1 cellular context compared by ENCODE assay signal in genomic region chr19:35495107-35496064, GRCh38.
TF ChIP-seq lines count a peak whose summit lies in the region.

No MANE protein-coding gene starts in this region.

TF ChIP-seq in WTC11, 78 proteins besides CTCF, POLR2A, EP300 and RAD21 (continued from another document):
- TF ChIP-seq PRDM15 (CRISPR knock-in tag; IDR thresholded peaks at IDR 0.05) (no peak), JAZF1 (CRISPR knock-in tag; IDR thresholded peaks at IDR 0.05) (no peak), MXD4 (CRISPR knock-in tag; IDR thresholded peaks at IDR 0.05; ENCODE audit: borderline replicate concordance) (no peak), MYBL2 (CRISPR knock-in tag; IDR thresholded peaks at IDR 0.05) (no peak), NR2C2 (CRISPR knock-in tag; IDR thresholded peaks at IDR 0.05) (no peak), ZNF396 (CRISPR knock-in tag; IDR thresholded peaks at IDR 0.05; ENCODE audit: borderline replicate concordance) (no peak), FOXJ3 (CRISPR knock-in tag; IDR thresholded peaks at IDR 0.05; ENCODE audit: borderline replicate concordance) (no peak), AFF4 (CRISPR knock-in tag; IDR thresholded peaks at IDR 0.05; ENCODE audit: borderline replicate concordance) (no peak), ZNF219 (CRISPR knock-in tag; IDR thresholded peaks at IDR 0.05; ENCODE audit: borderline replicate concordance) (no peak), OVOL2 (CRISPR knock-in tag; IDR thresholded peaks at IDR 0.05; ENCODE audit: borderline replicate concordance) (no peak), ELF4 (CRISPR knock-in tag; IDR thresholded peaks at IDR 0.05; ENCODE audit: low read depth) (no peak), CREB1 (CRISPR knock-in tag; IDR thresholded peaks at IDR 0.05) (no peak), ATF1 (CRISPR knock-in tag; IDR thresholded peaks at IDR 0.05) (no peak), ESRRA (CRISPR knock-in tag; IDR thresholded peaks at IDR 0.05; ENCODE audit: borderline replicate concordance) (no peak), IRF2 (CRISPR knock-in tag; IDR thresholded peaks at IDR 0.05; ENCODE audit: borderline replicate concordance, low read depth) (no peak), FOXK1 (CRISPR knock-in tag; IDR thresholded peaks at IDR 0.05) (no peak), ZNF423 (CRISPR knock-in tag; IDR thresholded peaks at IDR 0.05) (peak; percentile 89), NR3C1 (CRISPR knock-in tag; conservative IDR thresholded peaks at IDR 0.05; ENCODE audit: low read depth) (no peak), TCF7 (CRISPR knock-in tag; IDR thresholded peaks at IDR 0.05; ENCODE audit: low read depth) (no peak), HMGA2 (CRISPR knock-in tag; IDR thresholded peaks at IDR 0.05) (no peak), RORB (CRISPR knock-in tag; IDR thresholded peaks at IDR 0.05) (no peak), ZBTB21 (CRISPR knock-in tag; IDR thresholded peaks at IDR 0.05; ENCODE audit: borderline replicate concordance) (no peak), TEAD4 (CRISPR knock-in tag; IDR thresholded peaks at IDR 0.05) (no peak), ZNF416 (CRISPR knock-in tag; IDR thresholded peaks at IDR 0.05) (no peak), GABPB1 (CRISPR knock-in tag; IDR thresholded peaks at IDR 0.05) (peak; percentile 9; the same call in 1 of the 2 replicates), SMAD4 (CRISPR knock-in tag; IDR thresholded peaks at IDR 0.05) (no peak), JUN (CRISPR knock-in tag; IDR thresholded peaks at IDR 0.05) (no peak), ATF3 (CRISPR knock-in tag; conservative IDR thresholded peaks at IDR 0.05) (no peak), ZNF317 (CRISPR knock-in tag; IDR thresholded peaks at IDR 0.05; ENCODE audit: borderline replicate concordance, low read depth) (no peak), ZNF232 (CRISPR knock-in tag; IDR thresholded peaks at IDR 0.05) (no peak)
- TF ChIP-seq, protein P1, sequence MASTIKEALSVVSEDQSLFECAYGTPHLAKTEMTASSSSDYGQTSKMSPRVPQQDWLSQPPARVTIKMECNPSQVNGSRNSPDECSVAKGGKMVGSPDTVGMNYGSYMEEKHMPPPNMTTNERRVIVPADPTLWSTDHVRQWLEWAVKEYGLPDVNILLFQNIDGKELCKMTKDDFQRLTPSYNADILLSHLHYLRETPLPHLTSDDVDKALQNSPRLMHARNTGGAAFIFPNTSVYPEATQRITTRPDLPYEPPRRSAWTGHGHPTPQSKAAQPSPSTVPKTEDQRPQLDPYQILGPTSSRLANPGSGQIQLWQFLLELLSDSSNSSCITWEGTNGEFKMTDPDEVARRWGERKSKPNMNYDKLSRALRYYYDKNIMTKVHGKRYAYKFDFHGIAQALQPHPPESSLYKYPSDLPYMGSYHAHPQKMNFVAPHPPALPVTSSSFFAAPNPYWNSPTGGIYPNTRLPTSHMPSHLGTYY (CRISPR knock-in tag; IDR thresholded peaks at IDR 0.05) = no peak
- TF ChIP-seq, protein P2, sequence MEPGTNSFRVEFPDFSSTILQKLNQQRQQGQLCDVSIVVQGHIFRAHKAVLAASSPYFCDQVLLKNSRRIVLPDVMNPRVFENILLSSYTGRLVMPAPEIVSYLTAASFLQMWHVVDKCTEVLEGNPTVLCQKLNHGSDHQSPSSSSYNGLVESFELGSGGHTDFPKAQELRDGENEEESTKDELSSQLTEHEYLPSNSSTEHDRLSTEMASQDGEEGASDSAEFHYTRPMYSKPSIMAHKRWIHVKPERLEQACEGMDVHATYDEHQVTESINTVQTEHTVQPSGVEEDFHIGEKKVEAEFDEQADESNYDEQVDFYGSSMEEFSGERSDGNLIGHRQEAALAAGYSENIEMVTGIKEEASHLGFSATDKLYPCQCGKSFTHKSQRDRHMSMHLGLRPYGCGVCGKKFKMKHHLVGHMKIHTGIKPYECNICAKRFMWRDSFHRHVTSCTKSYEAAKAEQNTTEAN (CRISPR knock-in tag; IDR thresholded peaks at IDR 0.05) = no peak
- TF ChIP-seq, protein P3, sequence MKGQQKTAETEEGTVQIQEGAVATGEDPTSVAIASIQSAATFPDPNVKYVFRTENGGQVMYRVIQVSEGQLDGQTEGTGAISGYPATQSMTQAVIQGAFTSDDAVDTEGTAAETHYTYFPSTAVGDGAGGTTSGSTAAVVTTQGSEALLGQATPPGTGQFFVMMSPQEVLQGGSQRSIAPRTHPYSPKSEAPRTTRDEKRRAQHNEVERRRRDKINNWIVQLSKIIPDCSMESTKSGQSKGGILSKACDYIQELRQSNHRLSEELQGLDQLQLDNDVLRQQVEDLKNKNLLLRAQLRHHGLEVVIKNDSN (CRISPR knock-in tag; IDR thresholded peaks at IDR 0.05) = 0 out of 2 replicates have a peak, but pooled peaks have one; percentile 8
- TF ChIP-seq, protein P4, sequence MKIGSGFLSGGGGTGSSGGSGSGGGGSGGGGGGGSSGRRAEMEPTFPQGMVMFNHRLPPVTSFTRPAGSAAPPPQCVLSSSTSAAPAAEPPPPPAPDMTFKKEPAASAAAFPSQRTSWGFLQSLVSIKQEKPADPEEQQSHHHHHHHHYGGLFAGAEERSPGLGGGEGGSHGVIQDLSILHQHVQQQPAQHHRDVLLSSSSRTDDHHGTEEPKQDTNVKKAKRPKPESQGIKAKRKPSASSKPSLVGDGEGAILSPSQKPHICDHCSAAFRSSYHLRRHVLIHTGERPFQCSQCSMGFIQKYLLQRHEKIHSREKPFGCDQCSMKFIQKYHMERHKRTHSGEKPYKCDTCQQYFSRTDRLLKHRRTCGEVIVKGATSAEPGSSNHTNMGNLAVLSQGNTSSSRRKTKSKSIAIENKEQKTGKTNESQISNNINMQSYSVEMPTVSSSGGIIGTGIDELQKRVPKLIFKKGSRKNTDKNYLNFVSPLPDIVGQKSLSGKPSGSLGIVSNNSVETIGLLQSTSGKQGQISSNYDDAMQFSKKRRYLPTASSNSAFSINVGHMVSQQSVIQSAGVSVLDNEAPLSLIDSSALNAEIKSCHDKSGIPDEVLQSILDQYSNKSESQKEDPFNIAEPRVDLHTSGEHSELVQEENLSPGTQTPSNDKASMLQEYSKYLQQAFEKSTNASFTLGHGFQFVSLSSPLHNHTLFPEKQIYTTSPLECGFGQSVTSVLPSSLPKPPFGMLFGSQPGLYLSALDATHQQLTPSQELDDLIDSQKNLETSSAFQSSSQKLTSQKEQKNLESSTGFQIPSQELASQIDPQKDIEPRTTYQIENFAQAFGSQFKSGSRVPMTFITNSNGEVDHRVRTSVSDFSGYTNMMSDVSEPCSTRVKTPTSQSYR (CRISPR knock-in tag; IDR thresholded peaks at IDR 0.05) = no peak
- TF ChIP-seq, protein P5, sequence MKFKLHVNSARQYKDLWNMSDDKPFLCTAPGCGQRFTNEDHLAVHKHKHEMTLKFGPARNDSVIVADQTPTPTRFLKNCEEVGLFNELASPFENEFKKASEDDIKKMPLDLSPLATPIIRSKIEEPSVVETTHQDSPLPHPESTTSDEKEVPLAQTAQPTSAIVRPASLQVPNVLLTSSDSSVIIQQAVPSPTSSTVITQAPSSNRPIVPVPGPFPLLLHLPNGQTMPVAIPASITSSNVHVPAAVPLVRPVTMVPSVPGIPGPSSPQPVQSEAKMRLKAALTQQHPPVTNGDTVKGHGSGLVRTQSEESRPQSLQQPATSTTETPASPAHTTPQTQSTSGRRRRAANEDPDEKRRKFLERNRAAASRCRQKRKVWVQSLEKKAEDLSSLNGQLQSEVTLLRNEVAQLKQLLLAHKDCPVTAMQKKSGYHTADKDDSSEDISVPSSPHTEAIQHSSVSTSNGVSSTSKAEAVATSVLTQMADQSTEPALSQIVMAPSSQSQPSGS (CRISPR knock-in tag; IDR thresholded peaks at IDR 0.05; ENCODE audit: borderline replicate concordance, low read depth) = no peak
- TF ChIP-seq, protein P6, sequence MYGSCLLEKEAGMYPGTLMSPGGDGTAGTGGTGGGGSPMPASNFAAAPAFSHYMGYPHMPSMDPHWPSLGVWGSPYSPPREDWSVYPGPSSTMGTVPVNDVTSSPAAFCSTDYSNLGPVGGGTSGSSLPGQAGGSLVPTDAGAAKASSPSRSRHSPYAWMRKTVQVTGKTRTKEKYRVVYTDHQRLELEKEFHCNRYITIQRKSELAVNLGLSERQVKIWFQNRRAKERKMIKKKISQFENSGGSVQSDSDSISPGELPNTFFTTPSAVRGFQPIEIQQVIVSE (CRISPR knock-in tag; IDR thresholded peaks at IDR 0.05; ENCODE audit: borderline replicate concordance) = no peak
- TF ChIP-seq, protein P7, sequence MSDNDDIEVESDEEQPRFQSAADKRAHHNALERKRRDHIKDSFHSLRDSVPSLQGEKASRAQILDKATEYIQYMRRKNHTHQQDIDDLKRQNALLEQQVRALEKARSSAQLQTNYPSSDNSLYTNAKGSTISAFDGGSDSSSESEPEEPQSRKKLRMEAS (CRISPR knock-in tag; IDR thresholded peaks at IDR 0.05) = no peak
